In the genomic region with DNA sequence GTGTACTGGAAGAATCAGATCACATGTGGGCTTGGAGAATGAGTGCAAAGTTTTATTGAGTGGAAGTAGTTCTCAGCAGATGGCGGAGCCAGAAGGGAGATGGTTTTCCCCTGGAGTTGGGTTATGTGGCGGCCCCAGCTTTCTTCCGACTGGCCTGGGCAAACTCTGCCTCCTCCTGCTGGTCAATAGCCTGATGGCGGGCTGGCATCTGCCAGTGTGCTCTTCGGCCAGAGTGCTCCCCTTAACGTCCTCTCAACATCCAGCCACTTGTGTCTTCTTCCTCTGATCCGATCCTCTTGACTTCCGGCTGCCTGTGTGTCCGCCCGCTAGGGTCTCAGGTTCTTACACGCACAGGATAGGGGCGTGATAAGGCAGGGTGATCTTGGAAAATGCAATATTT, we compare ENCODE assay signal across 20 cellular contexts.
"Had no signal": no experiment of that assay in that cellular context is flagged by ENCODE, and none has a peak within 500 bp of the region (broad histone marks: within the 10 kb centered on the region; RNA-seq: fewer than 3 reads in every experiment).

No MANE protein-coding gene starts in this region.

- H3K4me3 Mint-ChIP-seq: activated B cell treated with CpG ODN at 0.5 μM for 24 hours; activated CD4-positive, alpha-beta T cell treated with anti-CD3 and anti-CD28 coated beads, Interleukin-2, amount 10 ng/mL, durations not matched to agents 7 days and 5 days; activated naive CD8-positive, alpha-beta T cell treated with anti-CD3 and anti-CD28 coated beads, Interleukin-2, amount 10 ng/mL, durations not matched to agents 7 days and 5 days; brain; central memory CD8-positive, alpha-beta T cell had no signal

- H3K9me3 Mint-ChIP-seq: activated B cell treated with CpG ODN at 0.5 μM for 24 hours had no signal

- ATAC-seq: gastroesophageal sphincter; heart left ventricle; left lung; stimulated activated naive CD8-positive, alpha-beta T cell treated with anti-CD3 and anti-CD28 coated beads, Interleukin-15, Interleukin-2, amounts not matched to agents 100 U/mL and 50 U/mL, for 24 hours had no signal

- H3K4me3 ChIP-seq: esophagus muscularis mucosa, gastroesophageal sphincter, heart left ventricle, left lung, right atrium auricular region, tibial nerve had no signal

- H3K27ac ChIP-seq: esophagus muscularis mucosa, gastroesophageal sphincter, heart left ventricle, left lung, right atrium auricular region, tibial nerve had no signal

- H3K27me3 Mint-ChIP-seq: activated CD4-positive, alpha-beta T cell treated with anti-CD3 and anti-CD28 coated beads, Interleukin-2, amount 10 ng/mL, durations not matched to agents 7 days and 5 days; activated naive CD8-positive, alpha-beta T cell treated with anti-CD3 and anti-CD28 coated beads, Interleukin-2, amount 10 ng/mL, durations not matched to agents 7 days and 5 days; central memory CD8-positive, alpha-beta T cell; progenitor cell of endocrine pancreas had no signal

- H3K27me3 ChIP-seq: esophagus muscularis mucosa, gastroesophageal sphincter, heart left ventricle, left lung, right atrium auricular region, tibial nerve had no signal

- H3K4me1 Mint-ChIP-seq: activated CD4-positive, alpha-beta T cell treated with anti-CD3 and anti-CD28 coated beads, Interleukin-2, amount 10 ng/mL, durations not matched to agents 7 days and 5 days; central memory CD8-positive, alpha-beta T cell had no signal

- H3K36me3 ChIP-seq: esophagus muscularis mucosa, gastroesophageal sphincter, heart left ventricle, left lung, right atrium auricular region, tibial nerve had no signal

- H3K27ac Mint-ChIP-seq: activated B cell treated with CpG ODN at 0.5 μM for 24 hours; activated CD4-positive, alpha-beta T cell treated with anti-CD3 and anti-CD28 coated beads, Interleukin-2, amount 10 ng/mL, durations not matched to agents 7 days and 5 days; activated naive CD8-positive, alpha-beta T cell treated with anti-CD3 and anti-CD28 coated beads, Interleukin-2, amount 10 ng/mL, durations not matched to agents 7 days and 5 days; brain; progenitor cell of endocrine pancreas had no signal

- DNase-seq: activated B cell treated with CpG ODN at 0.5 μM for 24 hours; activated CD4-positive, alpha-beta T cell treated with anti-CD3 and anti-CD28 coated beads, Interleukin-2, amount 10 ng/mL, durations not matched to agents 7 days and 5 days; activated CD8-positive, alpha-beta memory T cell treated with anti-CD3 and anti-CD28 coated beads for 24 hours; activated CD8-positive, alpha-beta memory T cell treated with anti-CD3 and anti-CD28 coated beads, Interleukin-2, amount 50 U/mL, for 48 hours; activated naive CD4-positive, alpha-beta T cell; activated naive CD8-positive, alpha-beta T cell treated with anti-CD3 and anti-CD28 coated beads, Interleukin-2, amount 10 ng/mL, durations not matched to agents 7 days and 5 days; effector CD4-positive, alpha-beta T cell; heart left ventricle; left lung; midbrain; stimulated activated CD4-positive, alpha-beta T cell treated with anti-CD3 and anti-CD28 coated beads, Interleukin-2, amount 100 ng/mL, for 24 hours; stimulated activated naive CD8-positive, alpha-beta T cell treated with anti-CD3 and anti-CD28 coated beads, Interleukin-15, Interleukin-2, amounts not matched to agents 100 U/mL and 50 U/mL, for 24 hours; substantia nigra had no signal

- H3K4me1 ChIP-seq: esophagus muscularis mucosa, gastroesophageal sphincter, heart left ventricle, left lung, right atrium auricular region, tibial nerve had no signal
